Comparison of ENCODE assay signal across 2 cellular contexts in the genomic region with DNA sequence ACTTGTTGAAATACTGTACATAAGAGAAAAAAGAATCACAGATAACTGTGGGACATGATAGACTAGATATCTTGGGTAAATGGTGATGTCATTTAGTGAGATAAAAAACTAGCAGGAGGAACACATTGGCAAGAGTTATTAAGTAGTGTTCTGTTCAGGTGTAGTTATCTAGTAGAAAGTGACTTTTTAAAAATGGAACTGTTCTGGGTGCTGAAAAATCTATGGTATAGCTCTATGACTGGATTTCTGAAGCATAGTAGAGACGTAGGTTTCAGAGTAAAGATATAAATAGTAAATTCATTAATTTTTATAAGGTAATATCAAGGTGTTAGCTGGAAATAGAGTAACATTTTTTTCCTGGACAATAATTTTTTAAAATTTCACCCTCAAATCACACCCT.
TF ChIP-seq lines count a peak whose summit lies in the region.

No MANE protein-coding gene starts in this region.

TF ChIP-seq in SK-N-SH, 30 proteins besides CTCF, POLR2A, EP300 and RAD21 (continued from another document):
- TF ChIP-seq, protein P1, sequence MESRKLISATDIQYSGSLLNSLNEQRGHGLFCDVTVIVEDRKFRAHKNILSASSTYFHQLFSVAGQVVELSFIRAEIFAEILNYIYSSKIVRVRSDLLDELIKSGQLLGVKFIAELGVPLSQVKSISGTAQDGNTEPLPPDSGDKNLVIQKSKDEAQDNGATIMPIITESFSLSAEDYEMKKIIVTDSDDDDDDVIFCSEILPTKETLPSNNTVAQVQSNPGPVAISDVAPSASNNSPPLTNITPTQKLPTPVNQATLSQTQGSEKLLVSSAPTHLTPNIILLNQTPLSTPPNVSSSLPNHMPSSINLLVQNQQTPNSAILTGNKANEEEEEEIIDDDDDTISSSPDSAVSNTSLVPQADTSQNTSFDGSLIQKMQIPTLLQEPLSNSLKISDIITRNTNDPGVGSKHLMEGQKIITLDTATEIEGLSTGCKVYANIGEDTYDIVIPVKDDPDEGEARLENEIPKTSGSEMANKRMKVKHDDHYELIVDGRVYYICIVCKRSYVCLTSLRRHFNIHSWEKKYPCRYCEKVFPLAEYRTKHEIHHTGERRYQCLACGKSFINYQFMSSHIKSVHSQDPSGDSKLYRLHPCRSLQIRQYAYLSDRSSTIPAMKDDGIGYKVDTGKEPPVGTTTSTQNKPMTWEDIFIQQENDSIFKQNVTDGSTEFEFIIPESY (IDR thresholded peaks at IDR 0.05; ENCODE audit: borderline replicate concordance, low read depth): no peak
- TF ChIP-seq, protein P2, sequence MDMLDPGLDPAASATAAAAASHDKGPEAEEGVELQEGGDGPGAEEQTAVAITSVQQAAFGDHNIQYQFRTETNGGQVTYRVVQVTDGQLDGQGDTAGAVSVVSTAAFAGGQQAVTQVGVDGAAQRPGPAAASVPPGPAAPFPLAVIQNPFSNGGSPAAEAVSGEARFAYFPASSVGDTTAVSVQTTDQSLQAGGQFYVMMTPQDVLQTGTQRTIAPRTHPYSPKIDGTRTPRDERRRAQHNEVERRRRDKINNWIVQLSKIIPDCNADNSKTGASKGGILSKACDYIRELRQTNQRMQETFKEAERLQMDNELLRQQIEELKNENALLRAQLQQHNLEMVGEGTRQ (IDR thresholded peaks at IDR 0.05; ENCODE audit: borderline replicate concordance, low read depth, low read length): no peak
- no peak for TF ChIP-seq RFX5 (IDR thresholded peaks at IDR 0.05; ENCODE audit: low read length)
- no peak for TF ChIP-seq SIN3A (IDR thresholded peaks at IDR 0.05; ENCODE audit: borderline replicate concordance, low read depth, low read length)
- no peak for TF ChIP-seq SMC3 (IDR thresholded peaks at IDR 0.05; ENCODE audit: low read depth, low read length)
- TF ChIP-seq, protein P3, sequence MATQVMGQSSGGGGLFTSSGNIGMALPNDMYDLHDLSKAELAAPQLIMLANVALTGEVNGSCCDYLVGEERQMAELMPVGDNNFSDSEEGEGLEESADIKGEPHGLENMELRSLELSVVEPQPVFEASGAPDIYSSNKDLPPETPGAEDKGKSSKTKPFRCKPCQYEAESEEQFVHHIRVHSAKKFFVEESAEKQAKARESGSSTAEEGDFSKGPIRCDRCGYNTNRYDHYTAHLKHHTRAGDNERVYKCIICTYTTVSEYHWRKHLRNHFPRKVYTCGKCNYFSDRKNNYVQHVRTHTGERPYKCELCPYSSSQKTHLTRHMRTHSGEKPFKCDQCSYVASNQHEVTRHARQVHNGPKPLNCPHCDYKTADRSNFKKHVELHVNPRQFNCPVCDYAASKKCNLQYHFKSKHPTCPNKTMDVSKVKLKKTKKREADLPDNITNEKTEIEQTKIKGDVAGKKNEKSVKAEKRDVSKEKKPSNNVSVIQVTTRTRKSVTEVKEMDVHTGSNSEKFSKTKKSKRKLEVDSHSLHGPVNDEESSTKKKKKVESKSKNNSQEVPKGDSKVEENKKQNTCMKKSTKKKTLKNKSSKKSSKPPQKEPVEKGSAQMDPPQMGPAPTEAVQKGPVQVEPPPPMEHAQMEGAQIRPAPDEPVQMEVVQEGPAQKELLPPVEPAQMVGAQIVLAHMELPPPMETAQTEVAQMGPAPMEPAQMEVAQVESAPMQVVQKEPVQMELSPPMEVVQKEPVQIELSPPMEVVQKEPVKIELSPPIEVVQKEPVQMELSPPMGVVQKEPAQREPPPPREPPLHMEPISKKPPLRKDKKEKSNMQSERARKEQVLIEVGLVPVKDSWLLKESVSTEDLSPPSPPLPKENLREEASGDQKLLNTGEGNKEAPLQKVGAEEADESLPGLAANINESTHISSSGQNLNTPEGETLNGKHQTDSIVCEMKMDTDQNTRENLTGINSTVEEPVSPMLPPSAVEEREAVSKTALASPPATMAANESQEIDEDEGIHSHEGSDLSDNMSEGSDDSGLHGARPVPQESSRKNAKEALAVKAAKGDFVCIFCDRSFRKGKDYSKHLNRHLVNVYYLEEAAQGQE (IDR thresholded peaks at IDR 0.05; ENCODE audit: low read depth, low read length): peak; percentile 51; the same call in 1 of the 2 replicates
- no peak for TF ChIP-seq YY1 (IDR thresholded peaks at IDR 0.05; ENCODE audit: low read depth)

TF ChIP-seq in Ishikawa, 13 proteins besides CTCF, POLR2A, EP300 and RAD21 (continued from another document):
- no peak for TF ChIP-seq YY1 (IDR thresholded peaks at IDR 0.05; ENCODE audit: low read depth)
